ENCODE assay signal across 8 cellular contexts in genomic region chr14:87745507-87746118, GRCh38.
DNase-seq lines count a peak whose midpoint lies in the region; ATAC-seq and TF ChIP-seq lines count a peak whose summit lies in the region.

No MANE protein-coding gene starts in this region.

- peak; percentile 56 for TF ChIP-seq CTCF in brain microvascular endothelial cell (IDR thresholded peaks at IDR 0.05; ENCODE audit: low read depth, low read length, missing control alignments)
- TF ChIP-seq CTCF in mucosa of descending colon (IDR thresholded peaks at IDR 0.05): peak; percentile 27

- CTCF ChIA-PET in HEK293T (lab: Yijun Ruan, JAX): interaction anchor here (0.6 to 1.4 kb wide), 4 partner anchors 12 to 776 kb away, joined by 4 to 7 read pairs (median 4); no protein-coding TSS in a partner anchor

- H3K4me3 ChIP-seq in brain microvascular endothelial cell (ENCODE audit: low read depth, low read length) (no peak overlapping the region), mucosa of descending colon (no peak overlapping the region)

- no peaks in the 10 kb centered on the region for H3K9me3 ChIP-seq in mucosa of descending colon

- H3K27me3 ChIP-seq in brain microvascular endothelial cell (replicated peaks): no peaks in the 10 kb centered on the region

- intact Hi-C loops in mucosa of descending colon (cut with DNase I, micrococcal nuclease): no loop called here

- no peaks in the 10 kb centered on the region for H3K36me3 ChIP-seq in brain microvascular endothelial cell (replicated peaks)
- no peaks in the 10 kb centered on the region for H3K36me3 ChIP-seq in mucosa of descending colon (ENCODE audit: low read depth)

- in situ Hi-C loops in ACHN (cut with HindIII; ENCODE audit: low pct_ligation_motif_present, low pct_unique_long_range_greater_than_20kb, low sequenced_read_pairs) (no loop called here), brain microvascular endothelial cell (cut with HindIII; ENCODE audit: low pct_ligation_motif_present, low sequenced_read_pairs) (no loop called here)

- POLR2A ChIA-PET in HEK293T (lab: Yijun Ruan, JAX): no interaction called here

- ATAC-seq in mucosa of descending colon (no peak), esophagus mucosa (no peak), GM19397 (IDR thresholded peaks at IDR 0.05; ENCODE audit: unreplicated experiment) (no peak)

- no peak overlapping the region for H3K27ac ChIP-seq in brain microvascular endothelial cell

- H3K4me1 ChIP-seq in mucosa of descending colon (ENCODE audit: low read depth): no peaks in the 10 kb centered on the region

- peak; percentile 35 for DNase-seq in ACHN
- peak; percentile 15 for DNase-seq in ELR (ENCODE audit: low read depth)
- DNase-seq in HEK293T (ENCODE audit: extremely low spot score): peak; percentile 31
- DNase-seq in NCI-H1694 (lab: John Stamatoyannopoulos, UW): peak; percentile 24
- DNase-seq in brain microvascular endothelial cell: peak; percentile 0
- DNase-seq in mucosa of descending colon: peak in 1 of 3 donors; percentile 15

TF ChIP-seq in HEK293T, 16 proteins besides CTCF, POLR2A, EP300 and RAD21:
- TF ChIP-seq SP1 (IDR thresholded peaks at IDR 0.05) (no peak), ARNT (IDR thresholded peaks at IDR 0.05) (no peak), L3MBTL2 (conservative IDR thresholded peaks at IDR 0.05) (no peak), FOXM1 (IDR thresholded peaks at IDR 0.05; ENCODE audit: borderline replicate concordance) (no peak)
